ENCODE assay signal across 15 cellular contexts in the genomic region with DNA sequence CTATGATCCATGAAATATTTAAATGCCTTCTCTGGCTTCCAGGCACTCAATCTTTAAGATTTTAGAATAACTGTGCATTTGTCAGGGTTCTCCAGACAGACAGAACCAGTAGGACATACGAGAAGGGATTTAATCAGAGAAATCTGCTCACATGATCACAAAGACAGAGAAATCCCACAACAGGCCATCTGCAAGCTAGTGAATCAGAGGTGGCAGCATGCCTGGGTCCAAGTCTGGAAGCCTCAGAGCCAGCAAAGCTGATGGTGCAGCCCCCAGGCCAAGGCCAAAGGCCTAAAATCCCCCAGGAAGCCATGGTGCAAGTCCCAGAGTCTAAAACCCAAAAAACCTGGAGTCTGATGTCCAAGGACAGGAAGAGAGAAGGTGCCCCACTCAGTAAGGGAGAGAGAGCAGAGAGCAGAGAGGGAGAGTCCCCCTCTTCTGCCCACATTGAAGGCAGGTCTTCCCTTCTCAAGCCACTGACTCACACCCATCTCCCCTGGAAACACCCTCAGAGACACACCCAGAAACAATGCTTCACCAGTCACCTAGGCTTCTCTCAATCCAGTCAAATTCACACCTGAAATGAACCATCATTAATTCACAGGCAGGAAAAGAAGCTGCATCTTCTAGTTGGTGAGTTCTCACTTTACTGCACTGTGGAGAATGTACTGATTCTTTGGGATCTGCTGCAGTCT. TPM values are rescaled to one million over a fixed set of nuclear protein-coding genes. Genes with fewer than 3 reads are reported as not detected.
A peak's percentile ranks its signal among the peaks of the same experiment; 100 is the strongest.
DNase-seq lines count a peak whose midpoint lies in the region; TF ChIP-seq lines count a peak whose summit lies in the region.
"Had no signal": no experiment of that assay in that cellular context is flagged by ENCODE, and none has a peak within 500 bp of the region (broad histone marks: within the 10 kb centered on the region; RNA-seq: fewer than 3 reads in every experiment).

No MANE protein-coding gene starts in this region.

- TF ChIP-seq CTCF in epithelial cell of esophagus (IDR thresholded peaks at IDR 0.05; ENCODE audit: insufficient read depth, low read depth, low read length, missing control alignments) (no peak), osteoblast (IDR thresholded peaks at IDR 0.05; ENCODE audit: extremely low read depth, low read depth, low read length) (no peak)

- peaks cover 17% of the 10 kb centered on the region for H3K4me1 ChIP-seq in osteoblast (ENCODE audit: insufficient read depth, low read length)
- H3K4me1 ChIP-seq: right lobe of liver had no signal

- peaks cover 7% of the 10 kb centered on the region for H3K36me3 ChIP-seq in osteoblast (ENCODE audit: insufficient read depth, low read length)

- peaks cover 48% of the 10 kb centered on the region for H4K20me1 ChIP-seq in osteoblast (ENCODE audit: insufficient read depth, low read length)

- peaks cover 26% of the 10 kb centered on the region for H3K79me2 ChIP-seq in osteoblast (ENCODE audit: insufficient read depth, low read length)

- no peak overlapping the region for H2AFZ ChIP-seq in osteoblast (ENCODE audit: low read length)

- no peak overlapping the region for H3K27ac ChIP-seq in osteoblast (ENCODE audit: low read depth, low read length)
- H3K27ac ChIP-seq: neutrophil, right lobe of liver had no signal

- H3K27me3 ChIP-seq in osteoblast (ENCODE audit: insufficient read depth, low read length), result no peaks in the 10 kb centered on the region
- H3K27me3 ChIP-seq: dorsolateral prefrontal cortex, neutrophil, right lobe of liver had no signal

- DNase-seq in Ammon's horn (ENCODE audit: low spot score), result peak; percentile 47
- peak; percentile 38 for DNase-seq in HT1080 (ENCODE audit: low read depth)
- peak; percentile 64 for DNase-seq in epithelial cell of esophagus (ENCODE audit: low read depth)
- peak; percentile 35 for DNase-seq in osteoblast (ENCODE audit: insufficient read length, low spot score, missing footprints)
- DNase-seq in NCI-H748 (lab: John Stamatoyannopoulos, UW; ENCODE audit: unreplicated experiment), result no peak
- no peak for DNase-seq in NOMO-1 treated with dmso at 0.1 percent for 144 hours (lab: John Stamatoyannopoulos, UW; ENCODE audit: unreplicated experiment)
- DNase-seq in NCI-H524 treated with DMSO at 0.1 percent for 48 hours (lab: John Stamatoyannopoulos, UW), result no peak
- no peak for DNase-seq in NOMO-1 (lab: John Stamatoyannopoulos, UW; ENCODE audit: unreplicated experiment in 2 of 2)
- DNase-seq: AML-193, islet precursor cell, NCI-H2029 treated with DMSO at 0.1 percent for 48 hours, NCI-H524, right lobe of liver had no signal

- H3K4me3 ChIP-seq in epithelial cell of esophagus (ENCODE audit: low read length) (no peak overlapping the region), osteoblast (ENCODE audit: insufficient read depth, low read length) (no peak overlapping the region)
- H3K4me3 ChIP-seq: dorsolateral prefrontal cortex, right lobe of liver had no signal

- H3K4me2 ChIP-seq in osteoblast (ENCODE audit: insufficient read depth, low read length), result no peak overlapping the region

- no peaks in the 10 kb centered on the region for H3K9me3 ChIP-seq in osteoblast (ENCODE audit: low read depth, low read length)
- H3K9me3 ChIP-seq: neutrophil, right lobe of liver had no signal

RNA-seq across cellular contexts. Expression of a gene that starts 48.7 kb away (rescaled TPM):
- 25.6 and 26.0 TPM in 2 replicates for total RNA-seq in HT1080 (2014; rRNA removed; shearing (Covaris generic))
- polyA plus RNA-seq in HT1080 (2015; cell fraction: cytosol; rRNA removed), result 14.1 and 14.2 TPM in 2 replicates
- polyA plus RNA-seq in HT1080 (2015; cell fraction: nucleus; rRNA removed), result 14.9 and 17.1 TPM in 2 replicates
- 22.1 and 26.1 TPM in 2 replicates for total RNA-seq in osteoblast

Comparison
In these comparisons a context has a peak if more than half of its experiments do, and no peak if none do; other contexts are left out.
1. DNase-seq: peak in Ammon's horn (single experiment), HT1080 (single experiment), epithelial cell of esophagus (single experiment) and osteoblast (single experiment); none in NCI-H748 (single experiment), NOMO-1 treated with dmso at 0.1 percent for 144 hours (single experiment), NCI-H524 treated with DMSO at 0.1 percent for 48 hours (single experiment) and NOMO-1 (0 of 2).